Comparison of ENCODE assay signal across 8 cellular contexts in genomic region chr22:19431641-19432091, GRCh38. TPM values are rescaled to one million over a fixed set of nuclear protein-coding genes. Genes with fewer than 3 reads are reported as not detected.
DNase-seq lines count a peak whose midpoint lies in the region; ATAC-seq and TF ChIP-seq lines count a peak whose summit lies in the region.

Gene HIRA, minus strand, starts transcription at chr22:19431733. Its CDS starts 257 bp downstream, at chr22:19431476.

- peak within 1 kb of the TSS; percentile 97 for H3K9ac ChIP-seq in NT2/D1 (ENCODE audit: insufficient read length, low read depth)

- H3K36me3 ChIP-seq in NT2/D1 (ENCODE audit: insufficient read depth, insufficient read length, low read length) (peaks cover 41% of the 10 kb centered on the region), mucosa of descending colon (ENCODE audit: low read depth) (no peaks in the 10 kb centered on the region)

- H3K4me1 ChIP-seq in NT2/D1 (ENCODE audit: insufficient read depth, insufficient read length) (peaks cover 2% of the 10 kb centered on the region), mucosa of descending colon (ENCODE audit: low read depth) (peaks cover 17% of the 10 kb centered on the region)

- intact Hi-C loops in mucosa of descending colon (cut with DNase I, micrococcal nuclease): no loop called here

- H3K4me3 ChIP-seq in NT2/D1 (ENCODE audit: insufficient read length, low read depth): peak within 1 kb of the TSS; percentile 94
- peak within 1 kb of the TSS; percentile 94 for H3K4me3 ChIP-seq in epithelial cell of esophagus (ENCODE audit: low read length)
- peak within 1 kb of the TSS; percentile 74 for H3K4me3 ChIP-seq in mucosa of descending colon

- H3K27me3 ChIP-seq in NT2/D1 (ENCODE audit: insufficient read depth, insufficient read length): no peaks in the 10 kb centered on the region

- ATAC-seq in GM19372 (IDR thresholded peaks at IDR 0.05; ENCODE audit: low read depth, unreplicated experiment) (peak; percentile 50), HG03520 (IDR thresholded peaks at IDR 0.05; ENCODE audit: unreplicated experiment) (peak; percentile 33), mucosa of descending colon (peak; percentile 80)

- no peak for TF ChIP-seq CTCF in epithelial cell of esophagus (IDR thresholded peaks at IDR 0.05; ENCODE audit: insufficient read depth, low read depth, low read length, missing control alignments)
- TF ChIP-seq CTCF in mucosa of descending colon (IDR thresholded peaks at IDR 0.05): no peak

- no peaks in the 10 kb centered on the region for H3K9me3 ChIP-seq in NT2/D1 (ENCODE audit: insufficient read depth, low read length)
- H3K9me3 ChIP-seq in mucosa of descending colon: no peaks in the 10 kb centered on the region

- DNase-seq in CD1c-positive myeloid dendritic cell (ENCODE audit: extremely low spot score): peak; percentile 85
- DNase-seq in NT2/D1 (ENCODE audit: low read depth, low spot score): no peak
- peak; percentile 87 for DNase-seq in activated CD8-positive, alpha-beta memory T cell treated with anti-CD3 and anti-CD28 coated beads, Interleukin-2, amount 50 U/mL, for 4 hours
- peak; percentile 83 for DNase-seq in epithelial cell of esophagus (ENCODE audit: low read depth)
- peak; percentile 80 to 90 (median 90) for DNase-seq in mucosa of descending colon
- DNase-seq in stimulated activated CD8-positive, alpha-beta memory T cell treated with anti-CD3 and anti-CD28 coated beads, Interleukin-4, amount 100 ng/mL, for 4 hours (ENCODE audit: low read depth in 2 of 2, low spot score in 1 of 2): peak; percentile 74 to 79

RNA-seq across cellular contexts. Expression of gene HIRA, which starts in this region (rescaled TPM):
- 10 to 100 TPM; 24.0 to 35.0 (median 27.4) TPM for total RNA-seq in mucosa of descending colon
